ENCODE assay signal across 1 cellular context in the genomic region with DNA sequence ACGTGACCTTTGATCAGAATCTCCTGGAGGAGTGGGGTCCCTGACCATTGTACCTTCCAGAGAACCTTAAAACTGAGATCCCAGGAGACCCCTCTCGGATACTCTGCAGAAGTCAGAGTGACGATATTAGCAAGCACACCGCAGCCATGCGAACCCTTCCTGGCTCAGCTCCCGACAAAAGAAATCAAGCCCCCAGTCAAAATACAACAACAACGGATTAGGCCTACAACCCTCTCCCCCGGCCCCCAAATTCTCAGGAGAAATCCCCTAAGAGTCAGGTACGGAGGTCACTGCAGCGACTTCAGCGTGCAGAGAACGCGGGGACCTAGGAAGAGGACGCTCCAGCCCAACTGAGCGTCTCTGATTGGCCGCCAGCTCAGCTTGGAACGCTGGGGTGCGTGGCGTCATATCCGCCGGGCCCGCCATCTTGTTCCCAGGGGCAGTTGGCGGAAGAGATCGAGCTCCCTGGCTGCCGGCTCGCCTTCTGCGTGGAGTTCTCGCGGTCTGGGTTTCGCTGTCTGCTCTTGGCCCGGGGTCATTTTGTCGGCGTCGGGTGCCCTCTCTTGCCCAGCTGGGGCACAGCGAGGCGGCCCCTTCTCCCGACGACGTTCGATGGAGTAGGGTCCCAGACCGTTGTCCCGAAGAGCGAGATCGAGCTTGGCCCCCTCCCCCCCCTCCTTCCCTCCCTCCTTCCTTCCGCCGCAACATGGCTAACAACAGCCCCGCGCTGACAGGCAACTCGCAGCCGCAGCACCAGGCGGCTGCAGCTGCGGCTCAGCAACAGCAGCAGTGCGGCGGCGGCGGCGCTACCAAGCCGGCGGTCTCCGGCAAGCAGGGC.
TF ChIP-seq lines count a peak whose summit lies in the region.

A gene with protein sequence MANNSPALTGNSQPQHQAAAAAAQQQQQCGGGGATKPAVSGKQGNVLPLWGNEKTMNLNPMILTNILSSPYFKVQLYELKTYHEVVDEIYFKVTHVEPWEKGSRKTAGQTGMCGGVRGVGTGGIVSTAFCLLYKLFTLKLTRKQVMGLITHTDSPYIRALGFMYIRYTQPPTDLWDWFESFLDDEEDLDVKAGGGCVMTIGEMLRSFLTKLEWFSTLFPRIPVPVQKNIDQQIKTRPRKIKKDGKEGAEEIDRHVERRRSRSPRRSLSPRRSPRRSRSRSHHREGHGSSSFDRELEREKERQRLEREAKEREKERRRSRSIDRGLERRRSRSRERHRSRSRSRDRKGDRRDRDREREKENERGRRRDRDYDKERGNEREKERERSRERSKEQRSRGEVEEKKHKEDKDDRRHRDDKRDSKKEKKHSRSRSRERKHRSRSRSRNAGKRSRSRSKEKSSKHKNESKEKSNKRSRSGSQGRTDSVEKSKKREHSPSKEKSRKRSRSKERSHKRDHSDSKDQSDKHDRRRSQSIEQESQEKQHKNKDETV (plus strand): TSS at position 425 of the 838 bp plus-strand sequence. CDS start 282 bp downstream, at position 707.

TF ChIP-seq in HepG2, 621 proteins besides CTCF, POLR2A, EP300 and RAD21 (continued from another document and continues in another):
- TF ChIP-seq ZNF850 (CRISPR knock-in tag; conservative IDR thresholded peaks at IDR 0.05) (no peak), TCF7L2 (IDR thresholded peaks at IDR 0.05; ENCODE audit: low read depth, low read length) (no peak), GTF3A (CRISPR knock-in tag; conservative IDR thresholded peaks at IDR 0.05) (peak; percentile 56; the same call in 1 of the 2 replicates), RXRB (CRISPR knock-in tag; IDR thresholded peaks at IDR 0.05; ENCODE audit: borderline replicate concordance) (0 out of 2 replicates have a peak, but pooled peaks have one; percentile 12), ZNF891 (CRISPR knock-in tag; IDR thresholded peaks at IDR 0.05) (no peak), ZSCAN22 (CRISPR knock-in tag; IDR thresholded peaks at IDR 0.05) (0 out of 2 replicates have a peak, but pooled peaks have one; percentile 49), PCBP1 (IDR thresholded peaks at IDR 0.05; ENCODE audit: borderline replicate concordance, low read depth, low read length) (peak; percentile 97), ARNT (IDR thresholded peaks at IDR 0.05) (no peak), SRSF9 (IDR thresholded peaks at IDR 0.05; ENCODE audit: borderline replicate concordance, insufficient read depth, low read depth, low read length, poor library complexity, severe bottlenecking) (no peak), DR1 (CRISPR knock-in tag; IDR thresholded peaks at IDR 0.05) (peak; percentile 76), ZNF10 (CRISPR knock-in tag; IDR thresholded peaks at IDR 0.05; ENCODE audit: borderline replicate concordance, low read depth) (no peak), NPAS2 (CRISPR knock-in tag; IDR thresholded peaks at IDR 0.05; ENCODE audit: borderline replicate concordance) (no peak), RBM39 (IDR thresholded peaks at IDR 0.05; ENCODE audit: low read depth, low read length, poor library complexity, severe bottlenecking) (peak; percentile 84), ZFP36L1 (CRISPR knock-in tag; IDR thresholded peaks at IDR 0.05) (0 out of 2 replicates have a peak, but pooled peaks have one; percentile 35), ZNF83 (CRISPR knock-in tag; IDR thresholded peaks at IDR 0.05; ENCODE audit: borderline replicate concordance) (0 out of 2 replicates have a peak, but pooled peaks have one; percentile 70), NR3C1 (CRISPR knock-in tag; IDR thresholded peaks at IDR 0.05) (no peak), KLF13 (CRISPR knock-in tag; IDR thresholded peaks at IDR 0.05) (no peak), NFIC (IDR thresholded peaks at IDR 0.05; ENCODE audit: low read length) (no peak), ZNF577 (CRISPR knock-in tag; IDR thresholded peaks at IDR 0.05; ENCODE audit: borderline replicate concordance, low read depth) (peak; percentile 61; the same call in 1 of the 2 replicates), PAWR (CRISPR knock-in tag; IDR thresholded peaks at IDR 0.05; ENCODE audit: borderline replicate concordance) (0 out of 2 replicates have a peak, but pooled peaks have one; percentile 64), NFIB (CRISPR knock-in tag; IDR thresholded peaks at IDR 0.05; ENCODE audit: borderline replicate concordance) (no peak), CENPT (CRISPR knock-in tag; IDR thresholded peaks at IDR 0.05; ENCODE audit: low read depth) (0 out of 2 replicates have a peak, but pooled peaks have one; percentile 73), SAFB2 (CRISPR knock-in tag; IDR thresholded peaks at IDR 0.05; ENCODE audit: borderline replicate concordance, low read depth) (no peak), CREB1 (IDR thresholded peaks at IDR 0.05) (peak; percentile 86), CREB1 (CRISPR knock-in tag; IDR thresholded peaks at IDR 0.05) (peak; percentile 98), MAFF (IDR thresholded peaks at IDR 0.05; ENCODE audit: low read depth, low read length) (no peak), ZNF7 (CRISPR knock-in tag; IDR thresholded peaks at IDR 0.05) (no peak), HOXD1 (CRISPR knock-in tag; IDR thresholded peaks at IDR 0.05) (peak; percentile 55; the same call in 1 of the 2 replicates), TSC22D2 (CRISPR knock-in tag; IDR thresholded peaks at IDR 0.05; ENCODE audit: borderline replicate concordance) (no peak)
- TF ChIP-seq, protein P1, sequence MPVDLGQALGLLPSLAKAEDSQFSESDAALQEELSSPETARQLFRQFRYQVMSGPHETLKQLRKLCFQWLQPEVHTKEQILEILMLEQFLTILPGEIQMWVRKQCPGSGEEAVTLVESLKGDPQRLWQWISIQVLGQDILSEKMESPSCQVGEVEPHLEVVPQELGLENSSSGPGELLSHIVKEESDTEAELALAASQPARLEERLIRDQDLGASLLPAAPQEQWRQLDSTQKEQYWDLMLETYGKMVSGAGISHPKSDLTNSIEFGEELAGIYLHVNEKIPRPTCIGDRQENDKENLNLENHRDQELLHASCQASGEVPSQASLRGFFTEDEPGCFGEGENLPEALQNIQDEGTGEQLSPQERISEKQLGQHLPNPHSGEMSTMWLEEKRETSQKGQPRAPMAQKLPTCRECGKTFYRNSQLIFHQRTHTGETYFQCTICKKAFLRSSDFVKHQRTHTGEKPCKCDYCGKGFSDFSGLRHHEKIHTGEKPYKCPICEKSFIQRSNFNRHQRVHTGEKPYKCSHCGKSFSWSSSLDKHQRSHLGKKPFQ (CRISPR knock-in tag; IDR thresholded peaks at IDR 0.05; ENCODE audit: insufficient replicate concordance): peak; percentile 26
- TF ChIP-seq, protein P2, sequence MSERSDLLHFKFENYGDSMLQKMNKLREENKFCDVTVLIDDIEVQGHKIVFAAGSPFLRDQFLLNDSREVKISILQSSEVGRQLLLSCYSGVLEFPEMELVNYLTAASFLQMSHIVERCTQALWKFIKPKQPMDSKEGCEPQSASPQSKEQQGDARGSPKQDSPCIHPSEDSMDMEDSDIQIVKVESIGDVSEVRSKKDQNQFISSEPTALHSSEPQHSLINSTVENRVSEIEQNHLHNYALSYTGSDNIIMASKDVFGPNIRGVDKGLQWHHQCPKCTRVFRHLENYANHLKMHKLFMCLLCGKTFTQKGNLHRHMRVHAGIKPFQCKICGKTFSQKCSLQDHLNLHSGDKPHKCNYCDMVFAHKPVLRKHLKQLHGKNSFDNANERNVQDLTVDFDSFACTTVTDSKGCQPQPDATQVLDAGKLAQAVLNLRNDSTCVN (CRISPR knock-in tag; IDR thresholded peaks at IDR 0.05; ENCODE audit: borderline replicate concordance): 0 out of 2 replicates have a peak, but pooled peaks have one; percentile 38
- TF ChIP-seq, protein P3, sequence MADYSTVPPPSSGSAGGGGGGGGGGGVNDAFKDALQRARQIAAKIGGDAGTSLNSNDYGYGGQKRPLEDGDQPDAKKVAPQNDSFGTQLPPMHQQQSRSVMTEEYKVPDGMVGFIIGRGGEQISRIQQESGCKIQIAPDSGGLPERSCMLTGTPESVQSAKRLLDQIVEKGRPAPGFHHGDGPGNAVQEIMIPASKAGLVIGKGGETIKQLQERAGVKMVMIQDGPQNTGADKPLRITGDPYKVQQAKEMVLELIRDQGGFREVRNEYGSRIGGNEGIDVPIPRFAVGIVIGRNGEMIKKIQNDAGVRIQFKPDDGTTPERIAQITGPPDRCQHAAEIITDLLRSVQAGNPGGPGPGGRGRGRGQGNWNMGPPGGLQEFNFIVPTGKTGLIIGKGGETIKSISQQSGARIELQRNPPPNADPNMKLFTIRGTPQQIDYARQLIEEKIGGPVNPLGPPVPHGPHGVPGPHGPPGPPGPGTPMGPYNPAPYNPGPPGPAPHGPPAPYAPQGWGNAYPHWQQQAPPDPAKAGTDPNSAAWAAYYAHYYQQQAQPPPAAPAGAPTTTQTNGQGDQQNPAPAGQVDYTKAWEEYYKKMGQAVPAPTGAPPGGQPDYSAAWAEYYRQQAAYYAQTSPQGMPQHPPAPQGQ (CRISPR knock-in tag; IDR thresholded peaks at IDR 0.05; ENCODE audit: borderline replicate concordance): no peak
- TF ChIP-seq, protein P4, sequence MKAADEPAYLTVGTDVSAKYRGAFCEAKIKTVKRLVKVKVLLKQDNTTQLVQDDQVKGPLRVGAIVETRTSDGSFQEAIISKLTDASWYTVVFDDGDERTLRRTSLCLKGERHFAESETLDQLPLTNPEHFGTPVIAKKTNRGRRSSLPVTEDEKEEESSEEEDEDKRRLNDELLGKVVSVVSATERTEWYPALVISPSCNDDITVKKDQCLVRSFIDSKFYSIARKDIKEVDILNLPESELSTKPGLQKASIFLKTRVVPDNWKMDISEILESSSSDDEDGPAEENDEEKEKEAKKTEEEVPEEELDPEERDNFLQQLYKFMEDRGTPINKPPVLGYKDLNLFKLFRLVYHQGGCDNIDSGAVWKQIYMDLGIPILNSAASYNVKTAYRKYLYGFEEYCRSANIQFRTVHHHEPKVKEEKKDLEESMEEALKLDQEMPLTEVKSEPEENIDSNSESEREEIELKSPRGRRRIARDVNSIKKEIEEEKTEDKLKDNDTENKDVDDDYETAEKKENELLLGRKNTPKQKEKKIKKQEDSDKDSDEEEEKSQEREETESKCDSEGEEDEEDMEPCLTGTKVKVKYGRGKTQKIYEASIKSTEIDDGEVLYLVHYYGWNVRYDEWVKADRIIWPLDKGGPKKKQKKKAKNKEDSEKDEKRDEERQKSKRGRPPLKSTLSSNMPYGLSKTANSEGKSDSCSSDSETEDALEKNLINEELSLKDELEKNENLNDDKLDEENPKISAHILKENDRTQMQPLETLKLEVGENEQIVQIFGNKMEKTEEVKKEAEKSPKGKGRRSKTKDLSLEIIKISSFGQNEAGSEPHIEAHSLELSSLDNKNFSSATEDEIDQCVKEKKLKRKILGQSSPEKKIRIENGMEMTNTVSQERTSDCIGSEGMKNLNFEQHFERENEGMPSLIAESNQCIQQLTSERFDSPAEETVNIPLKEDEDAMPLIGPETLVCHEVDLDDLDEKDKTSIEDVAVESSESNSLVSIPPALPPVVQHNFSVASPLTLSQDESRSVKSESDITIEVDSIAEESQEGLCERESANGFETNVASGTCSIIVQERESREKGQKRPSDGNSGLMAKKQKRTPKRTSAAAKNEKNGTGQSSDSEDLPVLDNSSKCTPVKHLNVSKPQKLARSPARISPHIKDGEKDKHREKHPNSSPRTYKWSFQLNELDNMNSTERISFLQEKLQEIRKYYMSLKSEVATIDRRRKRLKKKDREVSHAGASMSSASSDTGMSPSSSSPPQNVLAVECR (CRISPR knock-in tag; IDR thresholded peaks at IDR 0.05; ENCODE audit: borderline replicate concordance): peak; percentile 93
- TF ChIP-seq, protein P5, sequence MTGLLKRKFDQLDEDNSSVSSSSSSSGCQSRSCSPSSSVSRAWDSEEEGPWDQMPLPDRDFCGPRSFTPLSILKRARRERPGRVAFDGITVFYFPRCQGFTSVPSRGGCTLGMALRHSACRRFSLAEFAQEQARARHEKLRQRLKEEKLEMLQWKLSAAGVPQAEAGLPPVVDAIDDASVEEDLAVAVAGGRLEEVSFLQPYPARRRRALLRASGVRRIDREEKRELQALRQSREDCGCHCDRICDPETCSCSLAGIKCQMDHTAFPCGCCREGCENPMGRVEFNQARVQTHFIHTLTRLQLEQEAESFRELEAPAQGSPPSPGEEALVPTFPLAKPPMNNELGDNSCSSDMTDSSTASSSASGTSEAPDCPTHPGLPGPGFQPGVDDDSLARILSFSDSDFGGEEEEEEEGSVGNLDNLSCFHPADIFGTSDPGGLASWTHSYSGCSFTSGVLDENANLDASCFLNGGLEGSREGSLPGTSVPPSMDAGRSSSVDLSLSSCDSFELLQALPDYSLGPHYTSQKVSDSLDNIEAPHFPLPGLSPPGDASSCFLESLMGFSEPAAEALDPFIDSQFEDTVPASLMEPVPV (CRISPR knock-in tag; IDR thresholded peaks at IDR 0.05): peak; percentile 28
- TF ChIP-seq, protein P6, sequence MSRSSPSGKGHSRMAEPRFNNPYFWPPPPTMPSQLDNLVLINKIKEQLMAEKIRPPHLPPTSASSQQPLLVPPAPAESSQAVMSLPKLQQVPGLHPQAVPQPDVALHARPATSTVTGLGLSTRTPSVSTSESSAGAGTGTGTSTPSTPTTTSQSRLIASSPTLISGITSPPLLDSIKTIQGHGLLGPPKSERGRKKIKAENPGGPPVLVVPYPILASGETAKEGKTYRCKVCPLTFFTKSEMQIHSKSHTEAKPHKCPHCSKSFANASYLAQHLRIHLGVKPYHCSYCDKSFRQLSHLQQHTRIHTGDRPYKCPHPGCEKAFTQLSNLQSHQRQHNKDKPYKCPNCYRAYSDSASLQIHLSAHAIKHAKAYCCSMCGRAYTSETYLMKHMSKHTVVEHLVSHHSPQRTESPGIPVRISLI (CRISPR knock-in tag; IDR thresholded peaks at IDR 0.05; ENCODE audit: borderline replicate concordance): peak; percentile 45; the same call in 1 of the 2 replicates
- TF ChIP-seq, protein P7, sequence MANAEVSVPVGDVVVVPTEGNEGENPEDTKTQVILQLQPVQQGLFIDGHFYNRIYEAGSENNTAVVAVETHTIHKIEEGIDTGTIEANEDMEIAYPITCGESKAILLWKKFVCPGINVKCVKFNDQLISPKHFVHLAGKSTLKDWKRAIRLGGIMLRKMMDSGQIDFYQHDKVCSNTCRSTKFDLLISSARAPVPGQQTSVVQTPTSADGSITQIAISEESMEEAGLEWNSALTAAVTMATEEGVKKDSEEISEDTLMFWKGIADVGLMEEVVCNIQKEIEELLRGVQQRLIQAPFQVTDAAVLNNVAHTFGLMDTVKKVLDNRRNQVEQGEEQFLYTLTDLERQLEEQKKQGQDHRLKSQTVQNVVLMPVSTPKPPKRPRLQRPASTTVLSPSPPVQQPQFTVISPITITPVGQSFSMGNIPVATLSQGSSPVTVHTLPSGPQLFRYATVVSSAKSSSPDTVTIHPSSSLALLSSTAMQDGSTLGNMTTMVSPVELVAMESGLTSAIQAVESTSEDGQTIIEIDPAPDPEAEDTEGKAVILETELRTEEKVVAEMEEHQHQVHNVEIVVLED (CRISPR knock-in tag; IDR thresholded peaks at IDR 0.05; ENCODE audit: borderline replicate concordance): peak; percentile 83
- TF ChIP-seq, protein P8, sequence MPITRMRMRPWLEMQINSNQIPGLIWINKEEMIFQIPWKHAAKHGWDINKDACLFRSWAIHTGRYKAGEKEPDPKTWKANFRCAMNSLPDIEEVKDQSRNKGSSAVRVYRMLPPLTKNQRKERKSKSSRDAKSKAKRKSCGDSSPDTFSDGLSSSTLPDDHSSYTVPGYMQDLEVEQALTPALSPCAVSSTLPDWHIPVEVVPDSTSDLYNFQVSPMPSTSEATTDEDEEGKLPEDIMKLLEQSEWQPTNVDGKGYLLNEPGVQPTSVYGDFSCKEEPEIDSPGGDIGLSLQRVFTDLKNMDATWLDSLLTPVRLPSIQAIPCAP (CRISPR knock-in tag; IDR thresholded peaks at IDR 0.05; ENCODE audit: low read depth): no peak
